9 cellular contexts compared by ENCODE assay signal in genomic region chr7:144488977-144489376, GRCh38.
"Had no signal": no experiment of that assay in that cellular context is flagged by ENCODE, and none has a peak within 500 bp of the region (broad histone marks: within the 10 kb centered on the region; RNA-seq: fewer than 3 reads in every experiment).

No MANE protein-coding gene starts in this region.

- H3K27me3 Mint-ChIP-seq: IgD-negative memory B cell had no signal

- H3K4me1 ChIP-seq: HAP-1 had no signal

- H3K27ac ChIP-seq: GM23248, HL-60 had no signal

- DNase-seq: GM23248, GOT3, H7, HFFc6, KBM-7 had no signal

- FAIRE-seq: HepG2 had no signal

- H3K9ac ChIP-seq: GM23248 had no signal

- H3K4me3 Mint-ChIP-seq: HFFc6, IgD-negative memory B cell had no signal

- H2AFZ ChIP-seq: GM23248 had no signal

- H3K27ac Mint-ChIP-seq: HFFc6 had no signal

- H3K9me3 ChIP-seq: HAP-1 had no signal

- H3K4me3 ChIP-seq: GM23248, HAP-1 had no signal

- H3K36me3 ChIP-seq: HAP-1 had no signal
